8 cellular contexts compared by ENCODE assay signal in the genomic region with DNA sequence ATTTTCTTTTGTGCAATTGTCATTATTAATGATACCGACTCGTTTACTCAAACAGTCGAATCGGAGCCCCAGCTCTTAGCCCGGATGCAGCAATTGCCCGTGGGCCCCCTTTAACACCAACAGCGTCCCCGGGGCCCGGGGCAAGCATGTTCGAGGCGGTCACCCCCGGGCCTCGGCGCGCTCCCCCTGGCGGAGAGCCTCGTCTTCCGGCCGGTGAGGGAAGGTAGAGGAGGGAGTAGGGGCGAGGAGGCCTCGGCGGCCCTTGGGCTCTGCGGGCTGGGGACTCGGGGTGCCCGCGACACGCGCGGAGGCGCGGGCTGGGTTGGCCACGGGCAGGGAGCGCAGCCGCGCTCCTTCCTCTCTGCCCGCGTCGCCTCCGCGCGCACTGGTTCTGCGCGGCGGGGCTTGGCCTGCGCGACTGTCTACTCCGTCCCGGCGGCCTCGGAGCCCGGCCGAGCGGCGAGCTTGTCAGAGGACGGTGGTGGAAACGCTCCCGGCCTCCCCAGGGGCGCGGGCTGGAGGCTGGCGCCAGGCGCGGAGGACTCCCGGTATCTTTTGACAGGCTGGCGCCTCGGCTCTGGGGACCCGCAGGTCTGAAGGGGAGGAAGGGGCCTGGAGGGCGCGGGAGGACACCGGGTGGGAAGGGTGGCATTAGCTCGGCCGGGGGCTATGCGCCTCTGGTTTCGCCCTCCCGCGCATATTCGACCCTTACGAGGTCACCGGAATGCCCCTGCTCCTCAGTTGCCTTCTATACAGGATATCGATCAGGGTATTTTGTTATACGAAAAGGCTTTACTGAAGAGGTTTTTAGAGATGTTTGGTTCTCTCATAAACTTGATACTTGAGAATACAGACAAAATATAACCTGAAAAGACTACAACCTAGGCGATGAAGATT. TPM values are rescaled to one million over a fixed set of nuclear protein-coding genes. Genes with fewer than 3 reads are reported as not detected.
DNase-seq lines count a peak whose midpoint lies in the region; ATAC-seq, FAIRE-seq and TF ChIP-seq lines count a peak whose summit lies in the region.

No MANE protein-coding gene starts in this region.

- TF ChIP-seq CTCF in activated B cell treated with CpG ODN at 0.5 μM for 24 hours (IDR thresholded peaks at IDR 0.05) = no peak
- TF ChIP-seq CTCF in cardiac fibroblast (IDR thresholded peaks at IDR 0.05; ENCODE audit: low read depth, low read length) = peak; percentile 84
- peak; percentile 47 for TF ChIP-seq CTCF in kidney (IDR thresholded peaks at IDR 0.05; ENCODE audit: borderline replicate concordance, extremely low read depth, insufficient read depth)

- DNase-seq in NCI-H524 (lab: John Stamatoyannopoulos, UW) (peak; percentile 54 to 69), NCI-H524 treated with DMSO at 0.1 percent for 48 hours (lab: John Stamatoyannopoulos, UW) (no peak), NCI-H2107 treated with DMSO at 0.1 percent for 48 hours (lab: John Stamatoyannopoulos, UW; ENCODE audit: unreplicated experiment) (peak; percentile 40), activated B cell treated with CpG ODN at 0.5 μM for 24 hours (peak; percentile 79), cardiac fibroblast (ENCODE audit: low read depth in 2 of 2) (peak; percentile 79 to 85), kidney (peak; percentile 95)
- DNase-seq in stimulated activated CD4-positive, alpha-beta T cell treated with anti-CD3 and anti-CD28 coated beads, Interleukin-15, amount 100 ng/mL, for 24 hours = peak; percentile 89

- H3K27me3 Mint-ChIP-seq in activated B cell treated with CpG ODN at 0.5 μM for 24 hours = peaks cover 7% of the 10 kb centered on the region

- POLR2A ChIA-PET in activated B cell treated with CpG ODN at 0.5 μM for 24 hours (lab: Charles Lee) = interaction anchor here (1.2 to 2.1 kb wide), 4 partner anchors 27 to 204 kb away, joined by 9 to 18 read pairs (median 11); a partner anchor contains a TSS

- H3K9ac ChIP-seq in kidney (ENCODE audit: low read length in 2 of 2) = peak overlapping the region; percentile 51 to 77

- no peaks in the 10 kb centered on the region for H3K36me3 ChIP-seq in kidney (ENCODE audit: control insufficient read depth in 1 of 2, insufficient read depth in 2 of 2, low read length in 2 of 2)

- H3K4me3 ChIP-seq in cardiac fibroblast (replicated peaks in 1 of 2; ENCODE audit: low read depth in 2 of 2, low read length in 2 of 2) = peak overlapping the region; percentile 75 to 92
- H3K4me3 ChIP-seq in kidney (ENCODE audit: low read length in 2 of 2) = peak overlapping the region; percentile 81 to 90

- CTCF ChIA-PET in activated B cell treated with CpG ODN at 0.5 μM for 24 hours (lab: Charles Lee) = interaction anchor here (0.7 to 2.0 kb wide), 10 partner anchors 16 to 221 kb away, joined by 3 to 6 read pairs (median 5); a partner anchor contains a TSS

- no peaks in the 10 kb centered on the region for H3K9me3 Mint-ChIP-seq in activated B cell treated with CpG ODN at 0.5 μM for 24 hours

- peak overlapping the region; percentile 85 for H3K4me3 Mint-ChIP-seq in activated B cell treated with CpG ODN at 0.5 μM for 24 hours

- H3K4me1 Mint-ChIP-seq in activated B cell treated with CpG ODN at 0.5 μM for 24 hours = peaks cover 18% of the 10 kb centered on the region

- H3K9me3 ChIP-seq in kidney (ENCODE audit: control insufficient read depth in 1 of 2, low read length in 2 of 2) = no peaks in the 10 kb centered on the region

- intact Hi-C loops in activated B cell treated with CpG ODN at 0.5 μM for 24 hours (cut with micrococcal nuclease) = loop anchor here (1.0 kb wide), 5 partner anchors 27 to 220 kb away; a partner anchor contains a TSS
- intact Hi-C loops in kidney (cut with DNase I) = no loop called here

- no peak for FAIRE-seq in kidney (lab: Jason Lieb, UNC)

- H3K27ac Mint-ChIP-seq in activated B cell treated with CpG ODN at 0.5 μM for 24 hours = no peak overlapping the region

- ATAC-seq in HG02938 (IDR thresholded peaks at IDR 0.05; ENCODE audit: unreplicated experiment) (peak; percentile 70), activated B cell treated with CpG ODN at 0.5 μM for 24 hours (ENCODE audit: low read depth) (peak; percentile 89)

- H3K36me3 Mint-ChIP-seq in activated B cell treated with CpG ODN at 0.5 μM for 24 hours (ENCODE audit: low read depth) = no peaks in the 10 kb centered on the region

- peaks cover 0 to 12% of the 10 kb centered on the region in 2 donors for H3K4me1 ChIP-seq in kidney (ENCODE audit: control insufficient read depth in 1 of 2, insufficient read depth in 1 of 2, low read depth in 1 of 2, low read length in 2 of 2)

- H3K27ac ChIP-seq in kidney (ENCODE audit: low read depth in 2 of 2, low read length in 2 of 2) = peak overlapping the region; percentile 68 to 76

RNA-seq across cellular contexts. Expression of a gene that starts 1.5 kb away (rescaled TPM):
- 4.7 and 6.4 TPM in 2 replicates for total RNA-seq in activated B cell treated with CpG ODN at 0.5 μM for 24 hours
- 36.6 TPM for total RNA-seq in kidney
- 22.1 TPM for polyA plus RNA-seq in kidney (ENCODE audit: insufficient read depth, low read depth, low replicate concordance)

RNA-seq across cellular contexts. Expression of a gene that starts 1.6 kb away (rescaled TPM):
- 0.11 TPM in 1 of 2 replicates, not detected in the other for total RNA-seq in activated B cell treated with CpG ODN at 0.5 μM for 24 hours
- 7.0 TPM for total RNA-seq in kidney
- polyA plus RNA-seq in kidney (ENCODE audit: insufficient read depth, low read depth, low replicate concordance) = 4.9 TPM

RNA-seq across cellular contexts. Expression of a gene that starts 26.8 kb away (rescaled TPM):
- 5.3 and 6.2 TPM in 2 replicates for total RNA-seq in activated B cell treated with CpG ODN at 0.5 μM for 24 hours
- 9.9 TPM for total RNA-seq in kidney
- polyA plus RNA-seq in kidney (ENCODE audit: insufficient read depth, low read depth, low replicate concordance) = 22.7 TPM

RNA-seq across cellular contexts. Expression of a gene that starts 45.4 kb away (rescaled TPM):
- total RNA-seq in activated B cell treated with CpG ODN at 0.5 μM for 24 hours = 62.8 and 74.3 TPM in 2 replicates
- 56.0 TPM for total RNA-seq in kidney
- 37.4 TPM for polyA plus RNA-seq in kidney (ENCODE audit: insufficient read depth, low read depth, low replicate concordance)
